Comparison of ENCODE assay signal across 31 cellular contexts in genomic region chr2:157283468-157283867, GRCh38. TPM values are rescaled to one million over a fixed set of nuclear protein-coding genes. Genes with fewer than 3 reads are reported as not detected.
"Had no signal": no experiment of that assay in that cellular context is flagged by ENCODE, and none has a peak within 500 bp of the region (broad histone marks: within the 10 kb centered on the region; RNA-seq: fewer than 3 reads in every experiment).

No MANE protein-coding gene starts in this region.

- H3K27ac ChIP-seq: ascending aorta, cardiac muscle cell, gastrocnemius medialis, hepatocyte, neutrophil, right lobe of liver, upper lobe of left lung, vagina, WERI-Rb-1 had no signal

- H3K36me3 ChIP-seq: ascending aorta, cardiac muscle cell, gastrocnemius medialis, neutrophil, right lobe of liver, upper lobe of left lung, vagina, WERI-Rb-1 had no signal

- DNase-seq: activated CD4-positive, alpha-beta T cell treated with anti-CD3 and anti-CD28 coated beads for 48 hours; activated CD4-positive, alpha-beta T cell treated with anti-CD3 and anti-CD28 coated beads, Interleukin-2, amount 50 U/mL, for 48 hours; activated CD8-positive, alpha-beta memory T cell treated with anti-CD3 and anti-CD28 coated beads for 24 hours; activated effector memory CD4-positive, alpha-beta T cell treated with anti-CD3 and anti-CD28 coated beads, Interleukin-2, amount 50 U/mL, for 16 hours; activated naive CD4-positive, alpha-beta T cell treated with anti-CD3 and anti-CD28 coated beads for 36 hours; activated naive CD8-positive, alpha-beta T cell treated with anti-CD3 and anti-CD28 coated beads, Interleukin-2, amount 10 ng/mL, durations not matched to agents 7 days and 5 days; cortex of kidney; effector memory CD8-positive, alpha-beta T cell; erythroblast; gastrocnemius medialis; glutamatergic neuron; left cardiac atrium; mammary epithelial cell; naive B cell; nephron progenitor cell; right lobe of liver; stimulated activated CD4-positive, alpha-beta T cell treated with anti-CD3 and anti-CD28 coated beads, Interleukin-12 subunit alpha, Interleukin-12 subunit beta, amount 100 ng/mL, for 4 hours; stimulated activated CD4-positive, alpha-beta T cell treated with anti-CD3 and anti-CD28 coated beads, Interleukin-4, amount 100 ng/mL, for 24 hours; T1000; upper lobe of left lung; WERI-Rb-1 had no signal

- ATAC-seq: activated CD4-positive, CD25-positive, alpha-beta regulatory T cell treated with anti-CD3 and anti-CD28 coated beads, Interleukin-2, amount 50 U/mL, for 24 hours; effector memory CD8-positive, alpha-beta T cell; gastrocnemius medialis; left cardiac atrium; right lobe of liver; stimulated activated effector memory CD8-positive, alpha-beta T cell treated with anti-CD3 and anti-CD28 coated beads, Interleukin-12 subunit alpha, Interleukin-12 subunit beta, amount 100 ng/mL, for 72 hours had no signal

- H3K4me3 ChIP-seq: ascending aorta, cardiac muscle cell, gastrocnemius medialis, hepatocyte, right lobe of liver, upper lobe of left lung, vagina had no signal

- H3K4me1 ChIP-seq: ascending aorta, gastrocnemius medialis, right lobe of liver, upper lobe of left lung, vagina had no signal

- H3K27me3 ChIP-seq: ascending aorta, cardiac muscle cell, gastrocnemius medialis, hepatocyte, neutrophil, right lobe of liver, upper lobe of left lung, vagina had no signal

- H3K9me3 ChIP-seq: ascending aorta, gastrocnemius medialis, neutrophil, right lobe of liver, upper lobe of left lung, vagina had no signal

RNA-seq across cellular contexts. Expression of gene GALNT5, which starts 26.0 kb away (rescaled TPM):
- total RNA-seq: activated naive CD4-positive, alpha-beta T cell treated with anti-CD3 and anti-CD28 coated beads for 36 hours; activated naive CD8-positive, alpha-beta T cell treated with anti-CD3 and anti-CD28 coated beads, Interleukin-2, amount 10 ng/mL, durations not matched to agents 7 days and 5 days; activated T-helper 1 cell treated with anti-CD3 and anti-CD28 coated beads, Interleukin-12 subunit alpha, Interleukin-12 subunit beta, Interleukin-2, Interleukin-4 antibody, amounts not matched to agents 30 ng/mL and 10 ng/mL and 1 ng/mL, durations not matched to agents 14 hours and 24 hours and 36 hours had no signal

RNA-seq across cellular contexts. Expression of gene ERMN, which starts 42.2 kb away (rescaled TPM):
- total RNA-seq: ascending aorta, gastrocnemius medialis, osteocyte, renal cortical epithelial cell, vagina had no signal
